Comparison of ENCODE assay signal across 13 cellular contexts in the genomic region with DNA sequence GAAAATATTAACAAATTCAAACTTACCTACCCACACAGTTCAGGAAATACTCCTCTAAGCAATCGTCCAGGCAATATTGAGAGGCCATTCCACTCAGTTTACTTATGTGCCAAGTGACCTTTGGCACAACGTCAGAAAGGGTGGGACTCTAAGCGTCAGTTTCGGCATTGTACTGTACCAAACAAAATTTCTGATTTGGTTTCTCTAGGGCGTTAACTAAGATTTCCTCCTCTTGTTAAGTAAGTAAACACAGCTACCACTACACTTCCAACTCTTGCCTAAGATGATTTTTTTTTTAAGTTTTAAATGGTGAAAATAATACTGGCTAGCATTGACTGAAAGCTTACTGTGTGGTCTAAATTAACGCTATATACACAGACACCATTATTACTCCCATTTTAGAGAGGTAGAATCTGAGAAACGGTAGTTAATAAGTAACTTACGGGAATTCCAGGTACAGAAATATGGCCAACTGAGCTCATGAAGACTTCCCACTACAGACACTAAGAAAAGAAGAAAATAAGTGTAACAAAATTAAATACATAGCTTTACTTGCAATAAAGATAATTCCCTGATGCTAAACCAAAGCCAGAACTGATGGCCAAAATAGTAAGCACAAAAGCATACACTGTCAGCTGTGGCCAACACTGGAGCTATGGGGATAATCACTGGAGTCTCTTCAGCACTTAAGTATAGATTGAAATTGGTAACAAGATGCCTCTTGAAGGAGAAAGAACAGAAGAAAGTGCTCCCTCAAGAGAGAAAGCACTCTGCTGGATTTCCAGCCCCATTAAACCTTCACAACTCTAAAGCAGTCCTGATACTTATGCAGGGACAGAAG.
DNase-seq lines count a peak whose midpoint lies in the region; ATAC-seq and TF ChIP-seq lines count a peak whose summit lies in the region.
"Had no signal": no experiment of that assay in that cellular context is flagged by ENCODE, and none has a peak within 500 bp of the region (broad histone marks: within the 10 kb centered on the region; RNA-seq: fewer than 3 reads in every experiment).

No MANE protein-coding gene starts in this region.

- TF ChIP-seq CTCF in lower lobe of right lung (IDR thresholded peaks at IDR 0.05), result no peak
- no peak for TF ChIP-seq CTCF in thoracic aorta (IDR thresholded peaks at IDR 0.05)

- no peaks in the 10 kb centered on the region for H3K36me3 ChIP-seq in duodenal mucosa (ENCODE audit: control insufficient read depth in 1 of 2, insufficient read depth in 2 of 2, low read length in 2 of 2)
- no peaks in the 10 kb centered on the region for H3K36me3 ChIP-seq in lower lobe of right lung
- H3K36me3 ChIP-seq in thoracic aorta, result no peaks in the 10 kb centered on the region

- peak overlapping the region; percentile 10 to 81 for H3K9ac ChIP-seq in duodenal mucosa (ENCODE audit: low read depth in 1 of 2, low read length in 2 of 2)

- H3K9me3 ChIP-seq in duodenal mucosa (ENCODE audit: control insufficient read depth in 1 of 2, low read length in 2 of 2), result no peaks in the 10 kb centered on the region
- no peaks in the 10 kb centered on the region for H3K9me3 ChIP-seq in lower lobe of right lung
- H3K9me3 ChIP-seq in thoracic aorta, result no peaks in the 10 kb centered on the region

- ATAC-seq in lower lobe of right lung (peak; percentile 94), thoracic aorta (ENCODE audit: insufficient number of reproducible peaks, low FRiP score, low read depth) (peak; percentile 51), HG02759 (IDR thresholded peaks at IDR 0.05; ENCODE audit: unreplicated experiment) (no peak), HG03520 (IDR thresholded peaks at IDR 0.05; ENCODE audit: unreplicated experiment) (no peak)
- ATAC-seq: stimulated activated memory B cell treated with anti-CD40 and anti-IgM and Interleukin-4, amounts not matched to agents 10 μg/mL and 1 μg/mL and 100 μg/mL, for 72 hours had no signal

- intact Hi-C loops in lower lobe of right lung (cut with DNase I), result no loop called here

- DNase-seq in HuH-7 (ENCODE audit: low spot score) (peak; percentile 20), lower lobe of right lung (peak; percentile 54), thoracic aorta (ENCODE audit: low spot score) (no peak), GM19238 (ENCODE audit: insufficient read length, low spot score) (no peak)
- no peak for DNase-seq in stimulated activated CD4-positive, alpha-beta T cell treated with anti-CD3 and anti-CD28 coated beads, Interleukin-4, amount 100 ng/mL, for 1 hour
- DNase-seq: activated CD4-positive, alpha-beta T cell treated with anti-CD3 and anti-CD28 coated beads, Interleukin-2, amount 50 U/mL, for 1 hour; GF-D8; NCI-H446 treated with DMSO at 0.1 percent for 48 hours; stimulated activated CD4-positive, alpha-beta T cell treated with anti-CD3 and anti-CD28 coated beads, Interleukin-2, amount 100 ng/mL, for 48 hours had no signal

- H3K4me1 ChIP-seq in duodenal mucosa (ENCODE audit: control insufficient read depth in 1 of 2, insufficient read depth in 2 of 2, low read length in 2 of 2) (peaks cover 11 to 34% of the 10 kb centered on the region in 2 donors), lower lobe of right lung (peaks cover 20% of the 10 kb centered on the region), thoracic aorta (ENCODE audit: control insufficient read depth in 1 of 2, low read depth in 2 of 2) (peaks cover 47 to 79% of the 10 kb centered on the region in 2 donors)

- peak overlapping the region; percentile 77 for H3K27ac ChIP-seq in duodenal mucosa (ENCODE audit: low read depth, low read length)
- H3K27ac ChIP-seq in lower lobe of right lung, result peak overlapping the region; percentile 33
- peak overlapping the region; percentile 20 to 63 for H3K27ac ChIP-seq in thoracic aorta

- H3K27me3 ChIP-seq in duodenal mucosa (ENCODE audit: control insufficient read depth in 1 of 2, insufficient read depth in 2 of 2, low read length in 2 of 2) (no peaks in the 10 kb centered on the region), lower lobe of right lung (ENCODE audit: low read depth) (no peaks in the 10 kb centered on the region), thoracic aorta (replicated peaks; ENCODE audit: insufficient read depth) (no peaks in the 10 kb centered on the region)

- H3K4me3 ChIP-seq in duodenal mucosa (ENCODE audit: low read depth in 1 of 2, low read length in 2 of 2) (peak overlapping the region; percentile 40 to 64), lower lobe of right lung (peak overlapping the region; percentile 6), thoracic aorta (peak overlapping the region; percentile 45)

Comparison
In these comparisons a context has a peak if more than half of its experiments do, and no peak if none do; other contexts are left out.
1. DNase-seq: peak in HuH-7 (single experiment) and lower lobe of right lung (single experiment); none in thoracic aorta (single experiment), GM19238 (single experiment) and stimulated activated CD4-positive, alpha-beta T cell treated with anti-CD3 and anti-CD28 coated beads, Interleukin-4, amount 100 ng/mL, for 1 hour (single experiment).
2. ATAC-seq: peak in lower lobe of right lung (2 of 2) and thoracic aorta (single experiment); none in HG02759 (single experiment) and HG03520 (single experiment).
3. Peak in every context shown above with its lines, with median percentiles within 50 percentile points of each other: H3K27ac ChIP-seq and H3K4me3 ChIP-seq.